In genomic region chrX:101407167-101407747, GRCh38 we compare ENCODE assay signal across 6 cellular contexts. TPM values are rescaled to one million over a fixed set of nuclear protein-coding genes. Genes with fewer than 3 reads are reported as not detected.
DNase-seq lines count a peak whose midpoint lies in the region; ATAC-seq and TF ChIP-seq lines count a peak whose summit lies in the region.

No MANE protein-coding gene starts in this region.

- H3K4me1 ChIP-seq in psoas muscle, result peaks cover 19% of the 10 kb centered on the region

- intact Hi-C loops in dorsolateral prefrontal cortex (cut with DNase I) (no loop called here), psoas muscle (cut with DNase I) (no loop called here)

- H3K27ac ChIP-seq in dorsolateral prefrontal cortex, result peak overlapping the region in 58 of 59 donors; percentile 49 to 99 (median 92)
- peak overlapping the region; percentile 77 for H3K27ac ChIP-seq in psoas muscle

- peaks cover 10% of the 10 kb centered on the region for H3K36me3 Mint-ChIP-seq in activated T-cell treated with anti-CD3 and anti-CD28 coated beads, Interleukin-2, amount 50 U/mL, for 4 hours (ENCODE audit: insufficient read depth)

- WGBS in psoas muscle, 3 donors, result 0 to 22% (median 1%) methylated on average over 12 to 15 of the region's 15 CpGs

- no peaks in the 10 kb centered on the region for H3K9me3 ChIP-seq in psoas muscle

- H3K36me3 ChIP-seq in psoas muscle (ENCODE audit: insufficient read depth in 1 of 2, low read depth in 1 of 2), result peaks cover 0 to 18% of the 10 kb centered on the region in 2 donors

- ATAC-seq in activated T-cell treated with anti-CD3 and anti-CD28 coated beads, Interleukin-2, amount 50 U/mL, for 4 hours, result no peak
- peak in 2 of 4 donors; percentile 1 to 10 for ATAC-seq in psoas muscle
- ATAC-seq in GM19452 (IDR thresholded peaks at IDR 0.05; ENCODE audit: unreplicated experiment), result no peak

- no peaks in the 10 kb centered on the region for H3K27me3 Mint-ChIP-seq in activated T-cell treated with anti-CD3 and anti-CD28 coated beads, Interleukin-2, amount 50 U/mL, for 4 hours (ENCODE audit: low read depth)

- peaks cover 19% of the 10 kb centered on the region for H3K4me1 Mint-ChIP-seq in activated T-cell treated with anti-CD3 and anti-CD28 coated beads, Interleukin-2, amount 50 U/mL, for 4 hours (ENCODE audit: low read depth)

- H3K27me3 ChIP-seq in dorsolateral prefrontal cortex, result peaks cover 0 to 32% (median 4%) of the 10 kb centered on the region in 45 donors
- no peaks in the 10 kb centered on the region for H3K27me3 ChIP-seq in psoas muscle (ENCODE audit: insufficient read depth in 3 of 3, low read length in 2 of 3)

- H3K9me3 Mint-ChIP-seq in activated T-cell treated with anti-CD3 and anti-CD28 coated beads, Interleukin-2, amount 50 U/mL, for 4 hours, result no peaks in the 10 kb centered on the region

- H3K4me3 Mint-ChIP-seq in activated T-cell treated with anti-CD3 and anti-CD28 coated beads, Interleukin-2, amount 50 U/mL, for 4 hours, result peak overlapping the region; percentile 95

- peak in 1 of 56 donors; percentile 14 for TF ChIP-seq CTCF in dorsolateral prefrontal cortex (IDR thresholded peaks at IDR 0.05 in 54 of 56, conservative IDR thresholded peaks at IDR 0.05 in 2 of 56; ENCODE audit: low read depth in 1 of 56, partially characterized antibody in 56 of 56)
- no peak for TF ChIP-seq CTCF in psoas muscle (IDR thresholded peaks at IDR 0.05)

- H3K4me3 ChIP-seq in dorsolateral prefrontal cortex (peak overlapping the region; percentile 26 to 83 (median 70)), psoas muscle (peak overlapping the region; percentile 81)

- DNase-seq in activated T-cell treated with anti-CD3 and anti-CD28 coated beads, Interleukin-2, amount 50 U/mL, for 4 hours, result no peak
- DNase-seq in activated T-cell treated with anti-CD3 and anti-CD28 coated beads, Interleukin-2, amount 50 U/mL, for 48 hours, result no peak
- DNase-seq in dorsolateral prefrontal cortex (peak in 1 of 10 donors; percentile 14), psoas muscle (no peak), NCI-H1048 (lab: John Stamatoyannopoulos, UW) (no peak)

RNA-seq across cellular contexts. Expression of gene GLA, which starts 0.5 kb away (rescaled TPM):
- 10 to 100 TPM; 49.6 to 70.8 (median 62.4) TPM for total RNA-seq in activated T-cell treated with anti-CD3 and anti-CD28 coated beads, Interleukin-2, amount 50 U/mL, for 4 hours
- total RNA-seq in dorsolateral prefrontal cortex (10 to 100 TPM in 117 of 120 experiments, 1 to 10 TPM in 3; 8.9 to 38.7 (median 15.0) TPM), psoas muscle (10 to 100 TPM in 3 of 4 donors, 1 to 10 TPM in 1; 5.4 to 15.7 (median 11.3) TPM)
- 10 to 100 TPM; 14.4 to 48.5 (median 24.7) TPM for polyA plus RNA-seq in psoas muscle

RNA-seq across cellular contexts. Expression of gene HNRNPH2, which starts 0.8 kb away (rescaled TPM):
- total RNA-seq in activated T-cell treated with anti-CD3 and anti-CD28 coated beads, Interleukin-2, amount 50 U/mL, for 4 hours, result 10 to 100 TPM; 25.3 to 28.7 (median 26.5) TPM
- 100 to 1,000 TPM in 8 of 120 experiments, 10 to 100 TPM in 112; 46.4 to 112 (median 81.5) TPM for total RNA-seq in dorsolateral prefrontal cortex
- 100 to 1,000 TPM in 1 of 4 donors, 10 to 100 TPM in 3; 43.7 to 101 (median 67.4) TPM for total RNA-seq in psoas muscle
- 10 to 100 TPM; 49.1 to 83.3 (median 52.1) TPM for polyA plus RNA-seq in psoas muscle

RNA-seq across cellular contexts. Expression of gene RPL36A, which starts 16.4 kb away (rescaled TPM):
- 100 to 1,000 TPM; 451 to 525 (median 514) TPM for total RNA-seq in activated T-cell treated with anti-CD3 and anti-CD28 coated beads, Interleukin-2, amount 50 U/mL, for 4 hours
- 100 to 1,000 TPM in 21 of 120 experiments, 10 to 100 TPM in 99; 23.1 to 180 (median 63.0) TPM for total RNA-seq in dorsolateral prefrontal cortex
- 100 to 1,000 TPM; 102 to 181 (median 132) TPM for total RNA-seq in psoas muscle
- polyA plus RNA-seq in psoas muscle, result 1,000 to 10,000 TPM in 2 of 3 donors, 100 to 1,000 TPM in 1; 848 to 1,450 (median 1,427) TPM

RNA-seq across cellular contexts. Expression of gene BTK, which starts 21.3 kb away (rescaled TPM):
- 1 to 10 TPM in 2 of 3 donors, under 1 TPM in 1; 0.61 to 3.4 (median 2.3) TPM for total RNA-seq in activated T-cell treated with anti-CD3 and anti-CD28 coated beads, Interleukin-2, amount 50 U/mL, for 4 hours
- total RNA-seq in dorsolateral prefrontal cortex (10 to 100 TPM in 3 of 120 experiments, 1 to 10 TPM in 117; 1.5 to 11.7 (median 4.6) TPM), psoas muscle (1 to 10 TPM in 3 of 4 donors, under 1 TPM in 1; 0.81 to 2.0 (median 1.3) TPM)
- under 1 TPM; 0.27 to 0.47 (median 0.37) TPM for polyA plus RNA-seq in psoas muscle

RNA-seq across cellular contexts. Expression of gene TIMM8A, which starts 58.7 kb away (rescaled TPM):
- total RNA-seq in activated T-cell treated with anti-CD3 and anti-CD28 coated beads, Interleukin-2, amount 50 U/mL, for 4 hours, result 10 to 100 TPM; 40.5 to 45.5 (median 42.3) TPM
- total RNA-seq in dorsolateral prefrontal cortex (10 to 100 TPM in 115 of 120 experiments, 1 to 10 TPM in 5; 7.6 to 22.0 (median 14.8) TPM), psoas muscle (10 to 100 TPM; 11.7 to 23.2 (median 13.5) TPM)
- polyA plus RNA-seq in psoas muscle, result 10 to 100 TPM; 11.0 to 35.3 (median 13.8) TPM
